ENCODE assay signal across 24 cellular contexts in genomic region chr2:29760008-29760407, GRCh38.
"Had no signal": no experiment of that assay in that cellular context is flagged by ENCODE, and none has a peak within 500 bp of the region (broad histone marks: within the 10 kb centered on the region; RNA-seq: fewer than 3 reads in every experiment).

No MANE protein-coding gene starts in this region.

- H3K4me3 Mint-ChIP-seq: naive thymus-derived CD8-positive, alpha-beta T cell; natural killer cell treated with Interleukin-12 subunit alpha and Interleukin-12 subunit beta and Interleukin-15 and Interleukin-18, amount 100 ng/mL, for 72 hours; neural progenitor cell; stimulated activated effector memory CD8-positive, alpha-beta T cell treated with anti-CD3 and anti-CD28 coated beads, Interleukin-12 subunit alpha, Interleukin-12 subunit beta, amount 100 ng/mL, for 72 hours; stimulated activated naive B cell treated with anti-CD40 and anti-IgM and Interleukin-4, amounts not matched to agents 10 μg/mL and 1 μg/mL and 100 μg/mL, for 72 hours; stimulated activated naive CD8-positive, alpha-beta T cell treated with anti-CD3 and anti-CD28 coated beads, Interleukin-15, Interleukin-2, amounts not matched to agents 100 ng/mL and 50 ng/mL, for 24 hours had no signal

- H3K27me3 Mint-ChIP-seq: stimulated activated naive B cell treated with anti-CD40 and anti-IgM and Interleukin-4, amounts not matched to agents 10 μg/mL and 1 μg/mL and 100 μg/mL, for 72 hours; stimulated activated naive CD8-positive, alpha-beta T cell treated with anti-CD3 and anti-CD28 coated beads, Interleukin-15, Interleukin-2, amounts not matched to agents 100 ng/mL and 50 ng/mL, for 24 hours had no signal

- FAIRE-seq: small intestine had no signal

- DNase-seq: naive thymus-derived CD8-positive, alpha-beta T cell; occipital lobe; ovary; posterior cingulate gyrus; psoas muscle; right cardiac atrium; right lobe of liver; sigmoid colon; small intestine; stimulated activated CD4-positive, alpha-beta T cell treated with anti-CD3 and anti-CD28 coated beads, Interleukin-15, amount 100 ng/mL, for 24 hours; stimulated activated CD4-positive, alpha-beta T cell treated with anti-CD3 and anti-CD28 coated beads, Interleukin-2, amount 100 ng/mL, for 24 hours; stimulated activated CD4-positive, alpha-beta T cell treated with anti-CD3 and anti-CD28 coated beads, Interleukin-2, amount 100 ng/mL, for 48 hours; stimulated activated CD4-positive, alpha-beta T cell treated with anti-CD3 and anti-CD28 coated beads, Interleukin-4, amount 100 ng/mL, for 24 hours; stimulated activated naive B cell treated with anti-CD40 and anti-IgM and Interleukin-4, amounts not matched to agents 10 μg/mL and 1 μg/mL and 100 μg/mL, for 72 hours; stimulated activated naive CD4-positive, alpha-beta T cell treated with Interleukin-2 at 50 U/mL for 16 hours; stomach; tibial artery; transverse colon; upper lobe of left lung had no signal

- H3K4me1 Mint-ChIP-seq: naive thymus-derived CD8-positive, alpha-beta T cell; stimulated activated effector memory CD8-positive, alpha-beta T cell treated with anti-CD3 and anti-CD28 coated beads, Interleukin-12 subunit alpha, Interleukin-12 subunit beta, amount 100 ng/mL, for 72 hours; stimulated activated naive B cell treated with anti-CD40 and anti-IgM and Interleukin-4, amounts not matched to agents 10 μg/mL and 1 μg/mL and 100 μg/mL, for 72 hours had no signal

- H3K36me3 Mint-ChIP-seq: naive thymus-derived CD8-positive, alpha-beta T cell; natural killer cell treated with Interleukin-12 subunit alpha and Interleukin-12 subunit beta and Interleukin-15 and Interleukin-18, amount 100 ng/mL, for 72 hours; neural progenitor cell; stimulated activated effector memory CD8-positive, alpha-beta T cell treated with anti-CD3 and anti-CD28 coated beads, Interleukin-12 subunit alpha, Interleukin-12 subunit beta, amount 100 ng/mL, for 72 hours; stimulated activated naive B cell treated with anti-CD40 and anti-IgM and Interleukin-4, amounts not matched to agents 10 μg/mL and 1 μg/mL and 100 μg/mL, for 72 hours had no signal

- H3K9me3 Mint-ChIP-seq: naive thymus-derived CD8-positive, alpha-beta T cell; natural killer cell treated with Interleukin-12 subunit alpha and Interleukin-12 subunit beta and Interleukin-15 and Interleukin-18, amount 100 ng/mL, for 72 hours; neural progenitor cell; stimulated activated effector memory CD8-positive, alpha-beta T cell treated with anti-CD3 and anti-CD28 coated beads, Interleukin-12 subunit alpha, Interleukin-12 subunit beta, amount 100 ng/mL, for 72 hours; stimulated activated naive B cell treated with anti-CD40 and anti-IgM and Interleukin-4, amounts not matched to agents 10 μg/mL and 1 μg/mL and 100 μg/mL, for 72 hours; stimulated activated naive CD8-positive, alpha-beta T cell treated with anti-CD3 and anti-CD28 coated beads, Interleukin-15, Interleukin-2, amounts not matched to agents 100 ng/mL and 50 ng/mL, for 24 hours had no signal

- H3K27ac Mint-ChIP-seq: naive thymus-derived CD8-positive, alpha-beta T cell; natural killer cell treated with Interleukin-12 subunit alpha and Interleukin-12 subunit beta and Interleukin-15 and Interleukin-18, amount 100 ng/mL, for 72 hours; neural progenitor cell; progenitor cell of endocrine pancreas; stimulated activated effector memory CD8-positive, alpha-beta T cell treated with anti-CD3 and anti-CD28 coated beads, Interleukin-12 subunit alpha, Interleukin-12 subunit beta, amount 100 ng/mL, for 72 hours; stimulated activated naive B cell treated with anti-CD40 and anti-IgM and Interleukin-4, amounts not matched to agents 10 μg/mL and 1 μg/mL and 100 μg/mL, for 72 hours; stimulated activated naive CD8-positive, alpha-beta T cell treated with anti-CD3 and anti-CD28 coated beads, Interleukin-15, Interleukin-2, amounts not matched to agents 100 ng/mL and 50 ng/mL, for 24 hours had no signal
